ENCODE assay signal across 1 cellular context in the genomic region with DNA sequence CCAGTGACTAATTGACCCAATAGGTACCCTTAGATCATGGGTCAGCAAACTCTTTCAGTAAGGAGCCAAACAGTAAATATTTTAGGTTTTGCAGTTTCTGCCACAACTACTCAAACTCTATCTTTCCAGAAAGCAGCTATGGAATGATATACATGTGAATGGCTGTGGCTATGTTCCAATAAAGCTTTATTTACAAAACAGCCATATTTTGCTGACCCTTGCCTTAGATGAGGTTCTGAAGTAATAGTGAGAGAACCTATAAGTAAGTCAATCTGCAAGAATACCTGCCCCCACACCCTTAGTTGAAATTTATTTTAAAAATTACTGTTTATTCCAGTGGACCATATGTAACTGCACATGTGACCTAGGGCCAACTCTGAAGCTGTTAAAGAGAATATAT.
TF ChIP-seq lines count a peak whose summit lies in the region.

No MANE protein-coding gene starts in this region.

TF ChIP-seq in K562, 482 proteins besides CTCF, POLR2A, EP300 and RAD21 (continued from another document):
- TF ChIP-seq, protein P1, sequence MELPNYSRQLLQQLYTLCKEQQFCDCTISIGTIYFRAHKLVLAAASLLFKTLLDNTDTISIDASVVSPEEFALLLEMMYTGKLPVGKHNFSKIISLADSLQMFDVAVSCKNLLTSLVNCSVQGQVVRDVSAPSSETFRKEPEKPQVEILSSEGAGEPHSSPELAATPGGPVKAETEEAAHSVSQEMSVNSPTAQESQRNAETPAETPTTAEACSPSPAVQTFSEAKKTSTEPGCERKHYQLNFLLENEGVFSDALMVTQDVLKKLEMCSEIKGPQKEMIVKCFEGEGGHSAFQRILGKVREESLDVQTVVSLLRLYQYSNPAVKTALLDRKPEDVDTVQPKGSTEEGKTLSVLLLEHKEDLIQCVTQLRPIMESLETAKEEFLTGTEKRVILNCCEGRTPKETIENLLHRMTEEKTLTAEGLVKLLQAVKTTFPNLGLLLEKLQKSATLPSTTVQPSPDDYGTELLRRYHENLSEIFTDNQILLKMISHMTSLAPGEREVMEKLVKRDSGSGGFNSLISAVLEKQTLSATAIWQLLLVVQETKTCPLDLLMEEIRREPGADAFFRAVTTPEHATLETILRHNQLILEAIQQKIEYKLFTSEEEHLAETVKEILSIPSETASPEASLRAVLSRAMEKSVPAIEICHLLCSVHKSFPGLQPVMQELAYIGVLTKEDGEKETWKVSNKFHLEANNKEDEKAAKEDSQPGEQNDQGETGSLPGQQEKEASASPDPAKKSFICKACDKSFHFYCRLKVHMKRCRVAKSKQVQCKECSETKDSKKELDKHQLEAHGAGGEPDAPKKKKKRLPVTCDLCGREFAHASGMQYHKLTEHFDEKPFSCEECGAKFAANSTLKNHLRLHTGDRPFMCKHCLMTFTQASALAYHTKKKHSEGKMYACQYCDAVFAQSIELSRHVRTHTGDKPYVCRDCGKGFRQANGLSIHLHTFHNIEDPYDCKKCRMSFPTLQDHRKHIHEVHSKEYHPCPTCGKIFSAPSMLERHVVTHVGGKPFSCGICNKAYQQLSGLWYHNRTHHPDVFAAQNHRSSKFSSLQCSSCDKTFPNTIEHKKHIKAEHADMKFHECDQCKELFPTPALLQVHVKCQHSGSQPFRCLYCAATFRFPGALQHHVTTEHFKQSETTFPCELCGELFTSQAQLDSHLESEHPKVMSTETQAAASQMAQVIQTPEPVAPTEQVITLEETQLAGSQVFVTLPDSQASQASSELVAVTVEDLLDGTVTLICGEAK (IDR thresholded peaks at IDR 0.05) = peak; percentile 88
- TF ChIP-seq, protein P1 (CRISPR knock-in tag; IDR thresholded peaks at IDR 0.05) = peak; percentile 47; the same call in 1 of the 2 replicates
- TF ChIP-seq, protein P2, sequence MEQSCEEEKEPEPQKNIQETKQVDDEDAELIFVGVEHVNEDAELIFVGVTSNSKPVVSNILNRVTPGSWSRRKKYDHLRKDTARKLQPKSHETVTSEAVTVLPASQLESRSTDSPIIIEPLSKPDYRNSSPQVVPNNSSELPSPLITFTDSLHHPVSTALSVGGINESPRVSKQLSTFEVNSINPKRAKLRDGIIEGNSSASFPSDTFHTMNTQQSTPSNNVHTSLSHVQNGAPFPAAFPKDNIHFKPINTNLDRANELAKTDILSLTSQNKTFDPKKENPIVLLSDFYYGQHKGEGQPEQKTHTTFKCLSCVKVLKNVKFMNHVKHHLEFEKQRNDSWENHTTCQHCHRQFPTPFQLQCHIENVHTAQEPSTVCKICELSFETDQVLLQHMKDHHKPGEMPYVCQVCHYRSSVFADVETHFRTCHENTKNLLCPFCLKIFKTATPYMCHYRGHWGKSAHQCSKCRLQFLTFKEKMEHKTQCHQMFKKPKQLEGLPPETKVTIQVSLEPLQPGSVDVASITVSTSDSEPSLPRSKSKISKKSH (CRISPR knock-in tag; IDR thresholded peaks at IDR 0.05) = no peak
- TF ChIP-seq, protein P3, sequence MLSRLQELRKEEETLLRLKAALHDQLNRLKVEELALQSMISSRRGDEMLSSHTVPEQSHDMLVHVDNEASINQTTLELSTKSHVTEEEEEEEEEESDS (CRISPR knock-in tag; IDR thresholded peaks at IDR 0.05) = no peak
TF ChIP-seq in K562: peak in this region for 1.
